In the genomic region with DNA sequence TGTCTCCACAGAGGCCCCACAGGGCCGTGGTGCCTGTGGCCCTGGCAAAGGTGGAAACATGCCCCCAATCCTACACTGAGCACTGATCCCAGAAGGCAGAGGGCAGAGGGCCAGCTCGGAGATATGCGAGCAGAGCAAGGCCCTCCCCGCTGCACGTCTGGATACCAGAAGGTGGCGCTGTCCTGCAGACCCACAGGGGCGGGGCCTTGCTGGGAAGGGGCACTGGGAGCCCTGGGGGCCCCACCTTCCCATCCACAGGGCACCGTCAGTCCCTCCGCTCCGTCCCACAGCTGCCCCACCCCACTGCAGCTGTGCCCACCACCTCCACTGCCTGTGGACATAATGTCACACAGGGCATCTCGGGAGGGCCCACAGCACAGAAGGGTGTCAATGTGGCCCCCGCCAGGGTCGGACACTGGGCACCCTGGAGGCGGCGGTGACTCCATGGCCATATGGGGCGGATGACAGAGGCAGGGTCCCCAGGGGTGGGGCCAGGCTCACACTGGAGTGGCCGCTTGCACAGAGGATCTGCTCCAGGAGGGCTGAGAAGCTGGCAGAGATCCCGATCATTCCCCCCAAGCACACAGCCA, we compare ENCODE assay signal across 1 cellular context.
TF ChIP-seq lines count a peak whose summit lies in the region.

No MANE protein-coding gene starts in this region.

TF ChIP-seq in H1, 55 proteins besides CTCF, POLR2A, EP300 and RAD21:
- peak; percentile 47; the same call in 1 of the 2 replicates for TF ChIP-seq SP1 (IDR thresholded peaks at IDR 0.05; ENCODE audit: low read depth, low read length)
- no peak for TF ChIP-seq NRF1 (IDR thresholded peaks at IDR 0.05; ENCODE audit: low read depth, low read length)
- peak; percentile 64; the same call in 1 of the 2 replicates for TF ChIP-seq GABPA (IDR thresholded peaks at IDR 0.05; ENCODE audit: borderline replicate concordance, insufficient read depth, low read length)
- TF ChIP-seq EZH2 (IDR thresholded peaks at IDR 0.05; ENCODE audit: low read depth, low read length, severe bottlenecking) = no peak
- TF ChIP-seq JUN (IDR thresholded peaks at IDR 0.05; ENCODE audit: low read depth, low read length) = 0 out of 2 replicates have a peak, but pooled peaks have one; percentile 24
- no peak for TF ChIP-seq BRCA1 (IDR thresholded peaks at IDR 0.05; ENCODE audit: low read depth, low read length)
- 0 out of 4 replicates have a peak, but pooled peaks of 1 of the 2 experiments have one; percentile 19 for TF ChIP-seq SIN3A (conservative IDR thresholded peaks at IDR 0.05 in 1 of 2, IDR thresholded peaks at IDR 0.05 in 1 of 2; ENCODE audit: low read depth in 1 of 2, low read length in 2 of 2)
- TF ChIP-seq CREB1 (IDR thresholded peaks at IDR 0.05) = peak; percentile 59
- peak; percentile 73; the same call in 1 of the 2 replicates for TF ChIP-seq SP4 (IDR thresholded peaks at IDR 0.05; ENCODE audit: low read length)
- TF ChIP-seq TEAD4 (IDR thresholded peaks at IDR 0.05; ENCODE audit: low read depth, low read length) = peak; percentile 75
